Comparison of ENCODE assay signal across 2 cellular contexts in the genomic region with DNA sequence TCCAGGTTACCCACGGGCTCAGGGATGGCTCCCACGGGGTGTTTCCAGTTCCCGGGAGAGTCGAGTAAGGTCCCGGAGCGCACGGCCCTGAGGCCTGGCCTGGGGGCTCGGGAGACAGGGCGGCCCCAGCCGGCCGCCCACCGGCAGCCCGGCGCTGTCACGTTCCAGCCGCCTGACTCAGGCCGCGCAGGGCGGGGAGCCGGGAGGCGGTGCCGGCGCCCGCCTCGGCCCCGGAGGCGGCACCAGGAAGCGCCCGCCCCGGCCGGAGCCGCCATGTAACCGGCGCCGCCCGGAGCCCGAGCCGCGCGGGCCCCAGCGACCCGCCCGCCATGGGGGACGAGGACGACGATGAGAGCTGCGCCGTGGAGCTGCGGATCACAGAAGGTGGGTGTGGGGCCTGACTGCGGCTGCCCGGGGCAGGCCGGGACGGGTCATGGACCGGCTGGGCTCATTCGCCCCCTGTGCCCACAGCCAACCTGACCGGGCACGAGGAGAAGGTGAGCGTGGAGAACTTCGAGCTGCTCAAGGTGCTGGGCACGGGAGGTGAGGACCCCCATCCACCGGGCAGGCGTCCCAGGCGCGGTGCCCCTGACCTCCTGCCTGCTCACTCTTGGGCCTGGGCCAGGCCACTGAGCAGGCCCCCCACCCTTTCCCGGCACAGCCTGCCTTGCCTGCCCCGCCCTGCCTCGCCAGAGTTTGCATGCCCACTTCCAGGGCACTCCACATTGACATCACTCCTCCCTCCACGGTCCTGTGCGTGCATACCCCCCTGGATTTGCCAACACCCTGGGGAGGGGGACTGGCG.
TF ChIP-seq lines count a peak whose summit lies in the region.

TSS of gene RPS6KA4 (plus strand) at position 256 of the 805 bp plus-strand sequence. CDS start at position 330, 74 bp downstream.

TF ChIP-seq in SK-N-SH, 30 proteins besides CTCF, POLR2A, EP300 and RAD21 (continued from another document):
- TF ChIP-seq MEF2A (IDR thresholded peaks at IDR 0.05; ENCODE audit: borderline replicate concordance, low read depth) (no peak), YY1 (IDR thresholded peaks at IDR 0.05; ENCODE audit: low read depth) (peak; percentile 53), POLR2AphosphoS5 (IDR thresholded peaks at IDR 0.05; ENCODE audit: low read depth, low read length) (peak; percentile 70), TAF1 (IDR thresholded peaks at IDR 0.05; ENCODE audit: borderline replicate concordance, low read depth, low read length) (0 out of 2 replicates have a peak, but pooled peaks have one; percentile 18), RFX5 (IDR thresholded peaks at IDR 0.05; ENCODE audit: low read length) (no peak), FOSL2 (IDR thresholded peaks at IDR 0.05; ENCODE audit: borderline replicate concordance, low read depth) (peak; percentile 26), NRF1 (IDR thresholded peaks at IDR 0.05; ENCODE audit: low read depth, low read length) (peak; percentile 24; the same call in 1 of the 2 replicates), MAX (IDR thresholded peaks at IDR 0.05; ENCODE audit: low read depth) (no peak; the same call in 1 of the 2 replicates), SIN3A (IDR thresholded peaks at IDR 0.05; ENCODE audit: borderline replicate concordance, low read depth, low read length) (0 out of 2 replicates have a peak, but pooled peaks have one; percentile 46)
- TF ChIP-seq, protein P1, sequence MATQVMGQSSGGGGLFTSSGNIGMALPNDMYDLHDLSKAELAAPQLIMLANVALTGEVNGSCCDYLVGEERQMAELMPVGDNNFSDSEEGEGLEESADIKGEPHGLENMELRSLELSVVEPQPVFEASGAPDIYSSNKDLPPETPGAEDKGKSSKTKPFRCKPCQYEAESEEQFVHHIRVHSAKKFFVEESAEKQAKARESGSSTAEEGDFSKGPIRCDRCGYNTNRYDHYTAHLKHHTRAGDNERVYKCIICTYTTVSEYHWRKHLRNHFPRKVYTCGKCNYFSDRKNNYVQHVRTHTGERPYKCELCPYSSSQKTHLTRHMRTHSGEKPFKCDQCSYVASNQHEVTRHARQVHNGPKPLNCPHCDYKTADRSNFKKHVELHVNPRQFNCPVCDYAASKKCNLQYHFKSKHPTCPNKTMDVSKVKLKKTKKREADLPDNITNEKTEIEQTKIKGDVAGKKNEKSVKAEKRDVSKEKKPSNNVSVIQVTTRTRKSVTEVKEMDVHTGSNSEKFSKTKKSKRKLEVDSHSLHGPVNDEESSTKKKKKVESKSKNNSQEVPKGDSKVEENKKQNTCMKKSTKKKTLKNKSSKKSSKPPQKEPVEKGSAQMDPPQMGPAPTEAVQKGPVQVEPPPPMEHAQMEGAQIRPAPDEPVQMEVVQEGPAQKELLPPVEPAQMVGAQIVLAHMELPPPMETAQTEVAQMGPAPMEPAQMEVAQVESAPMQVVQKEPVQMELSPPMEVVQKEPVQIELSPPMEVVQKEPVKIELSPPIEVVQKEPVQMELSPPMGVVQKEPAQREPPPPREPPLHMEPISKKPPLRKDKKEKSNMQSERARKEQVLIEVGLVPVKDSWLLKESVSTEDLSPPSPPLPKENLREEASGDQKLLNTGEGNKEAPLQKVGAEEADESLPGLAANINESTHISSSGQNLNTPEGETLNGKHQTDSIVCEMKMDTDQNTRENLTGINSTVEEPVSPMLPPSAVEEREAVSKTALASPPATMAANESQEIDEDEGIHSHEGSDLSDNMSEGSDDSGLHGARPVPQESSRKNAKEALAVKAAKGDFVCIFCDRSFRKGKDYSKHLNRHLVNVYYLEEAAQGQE (IDR thresholded peaks at IDR 0.05; ENCODE audit: low read depth, low read length), result no peak
- TF ChIP-seq, protein P2, sequence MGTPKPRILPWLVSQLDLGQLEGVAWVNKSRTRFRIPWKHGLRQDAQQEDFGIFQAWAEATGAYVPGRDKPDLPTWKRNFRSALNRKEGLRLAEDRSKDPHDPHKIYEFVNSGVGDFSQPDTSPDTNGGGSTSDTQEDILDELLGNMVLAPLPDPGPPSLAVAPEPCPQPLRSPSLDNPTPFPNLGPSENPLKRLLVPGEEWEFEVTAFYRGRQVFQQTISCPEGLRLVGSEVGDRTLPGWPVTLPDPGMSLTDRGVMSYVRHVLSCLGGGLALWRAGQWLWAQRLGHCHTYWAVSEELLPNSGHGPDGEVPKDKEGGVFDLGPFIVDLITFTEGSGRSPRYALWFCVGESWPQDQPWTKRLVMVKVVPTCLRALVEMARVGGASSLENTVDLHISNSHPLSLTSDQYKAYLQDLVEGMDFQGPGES (IDR thresholded peaks at IDR 0.05; ENCODE audit: low read depth, low read length), result no peak

TF ChIP-seq in GM12878, 131 proteins besides CTCF, POLR2A, EP300 and RAD21 (continued from another document and continues in another):
- TF ChIP-seq MAX (IDR thresholded peaks at IDR 0.05; ENCODE audit: low read depth, low read length), result peak; percentile 40; the same call in 1 of the 2 replicates
- TF ChIP-seq BACH1 (IDR thresholded peaks at IDR 0.05; ENCODE audit: borderline replicate concordance), result peak; percentile 66; the same call in 1 of the 2 replicates
- peak; percentile 60 for TF ChIP-seq ZNF687 (IDR thresholded peaks at IDR 0.05)
- TF ChIP-seq IKZF1 (conservative IDR thresholded peaks at IDR 0.05), result peak; percentile 83
- TF ChIP-seq, protein P3, sequence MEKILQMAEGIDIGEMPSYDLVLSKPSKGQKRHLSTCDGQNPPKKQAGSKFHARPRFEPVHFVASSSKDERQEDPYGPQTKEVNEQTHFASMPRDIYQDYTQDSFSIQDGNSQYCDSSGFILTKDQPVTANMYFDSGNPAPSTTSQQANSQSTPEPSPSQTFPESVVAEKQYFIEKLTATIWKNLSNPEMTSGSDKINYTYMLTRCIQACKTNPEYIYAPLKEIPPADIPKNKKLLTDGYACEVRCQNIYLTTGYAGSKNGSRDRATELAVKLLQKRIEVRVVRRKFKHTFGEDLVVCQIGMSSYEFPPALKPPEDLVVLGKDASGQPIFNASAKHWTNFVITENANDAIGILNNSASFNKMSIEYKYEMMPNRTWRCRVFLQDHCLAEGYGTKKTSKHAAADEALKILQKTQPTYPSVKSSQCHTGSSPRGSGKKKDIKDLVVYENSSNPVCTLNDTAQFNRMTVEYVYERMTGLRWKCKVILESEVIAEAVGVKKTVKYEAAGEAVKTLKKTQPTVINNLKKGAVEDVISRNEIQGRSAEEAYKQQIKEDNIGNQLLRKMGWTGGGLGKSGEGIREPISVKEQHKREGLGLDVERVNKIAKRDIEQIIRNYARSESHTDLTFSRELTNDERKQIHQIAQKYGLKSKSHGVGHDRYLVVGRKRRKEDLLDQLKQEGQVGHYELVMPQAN (conservative IDR thresholded peaks at IDR 0.05), result peak; percentile 80
- TF ChIP-seq BHLHE40 (IDR thresholded peaks at IDR 0.05; ENCODE audit: borderline replicate concordance in 1 of 2, low read depth in 2 of 2, low read length in 1 of 2), result peak; percentile 96 to 99
- no peak for TF ChIP-seq HCFC1 (IDR thresholded peaks at IDR 0.05; ENCODE audit: low read length)
- TF ChIP-seq BCL3 (IDR thresholded peaks at IDR 0.05; ENCODE audit: borderline replicate concordance, insufficient read depth, low read depth, low read length, poor library complexity, severe bottlenecking), result peak; percentile 9
- TF ChIP-seq EGR1 (IDR thresholded peaks at IDR 0.05; ENCODE audit: borderline replicate concordance in 1 of 2, low read depth in 2 of 2, low read length in 2 of 2), result peak in 1 of 2 experiments; percentile 54; a peak in 1 of 3 replicates
- peak; percentile 82 for TF ChIP-seq GATAD2B (conservative IDR thresholded peaks at IDR 0.05; ENCODE audit: low read depth)
- no peak for TF ChIP-seq RELB (IDR thresholded peaks at IDR 0.05; ENCODE audit: low read depth)
- TF ChIP-seq, protein P4, sequence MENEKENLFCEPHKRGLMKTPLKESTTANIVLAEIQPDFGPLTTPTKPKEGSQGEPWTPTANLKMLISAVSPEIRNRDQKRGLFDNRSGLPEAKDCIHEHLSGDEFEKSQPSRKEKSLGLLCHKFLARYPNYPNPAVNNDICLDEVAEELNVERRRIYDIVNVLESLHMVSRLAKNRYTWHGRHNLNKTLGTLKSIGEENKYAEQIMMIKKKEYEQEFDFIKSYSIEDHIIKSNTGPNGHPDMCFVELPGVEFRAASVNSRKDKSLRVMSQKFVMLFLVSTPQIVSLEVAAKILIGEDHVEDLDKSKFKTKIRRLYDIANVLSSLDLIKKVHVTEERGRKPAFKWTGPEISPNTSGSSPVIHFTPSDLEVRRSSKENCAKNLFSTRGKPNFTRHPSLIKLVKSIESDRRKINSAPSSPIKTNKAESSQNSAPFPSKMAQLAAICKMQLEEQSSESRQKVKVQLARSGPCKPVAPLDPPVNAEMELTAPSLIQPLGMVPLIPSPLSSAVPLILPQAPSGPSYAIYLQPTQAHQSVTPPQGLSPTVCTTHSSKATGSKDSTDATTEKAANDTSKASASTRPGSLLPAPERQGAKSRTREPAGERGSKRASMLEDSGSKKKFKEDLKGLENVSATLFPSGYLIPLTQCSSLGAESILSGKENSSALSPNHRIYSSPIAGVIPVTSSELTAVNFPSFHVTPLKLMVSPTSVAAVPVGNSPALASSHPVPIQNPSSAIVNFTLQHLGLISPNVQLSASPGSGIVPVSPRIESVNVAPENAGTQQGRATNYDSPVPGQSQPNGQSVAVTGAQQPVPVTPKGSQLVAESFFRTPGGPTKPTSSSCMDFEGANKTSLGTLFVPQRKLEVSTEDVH (IDR thresholded peaks at IDR 0.05; ENCODE audit: low read depth, partially characterized antibody), result no peak
- no peak for TF ChIP-seq ATF7 (IDR thresholded peaks at IDR 0.05; ENCODE audit: low read depth)
- TF ChIP-seq DPF2 (IDR thresholded peaks at IDR 0.05), result peak; percentile 51; the same call in 1 of the 2 replicates
- peak; percentile 63; the same call in 1 of the 2 replicates for TF ChIP-seq POLR2AphosphoS5 (IDR thresholded peaks at IDR 0.05; ENCODE audit: low read length)
- peak; percentile 61; the same call in 1 of the 2 replicates for TF ChIP-seq RB1 (IDR thresholded peaks at IDR 0.05; ENCODE audit: borderline replicate concordance)
